ENCODE assay signal across 7 cellular contexts in the genomic region with DNA sequence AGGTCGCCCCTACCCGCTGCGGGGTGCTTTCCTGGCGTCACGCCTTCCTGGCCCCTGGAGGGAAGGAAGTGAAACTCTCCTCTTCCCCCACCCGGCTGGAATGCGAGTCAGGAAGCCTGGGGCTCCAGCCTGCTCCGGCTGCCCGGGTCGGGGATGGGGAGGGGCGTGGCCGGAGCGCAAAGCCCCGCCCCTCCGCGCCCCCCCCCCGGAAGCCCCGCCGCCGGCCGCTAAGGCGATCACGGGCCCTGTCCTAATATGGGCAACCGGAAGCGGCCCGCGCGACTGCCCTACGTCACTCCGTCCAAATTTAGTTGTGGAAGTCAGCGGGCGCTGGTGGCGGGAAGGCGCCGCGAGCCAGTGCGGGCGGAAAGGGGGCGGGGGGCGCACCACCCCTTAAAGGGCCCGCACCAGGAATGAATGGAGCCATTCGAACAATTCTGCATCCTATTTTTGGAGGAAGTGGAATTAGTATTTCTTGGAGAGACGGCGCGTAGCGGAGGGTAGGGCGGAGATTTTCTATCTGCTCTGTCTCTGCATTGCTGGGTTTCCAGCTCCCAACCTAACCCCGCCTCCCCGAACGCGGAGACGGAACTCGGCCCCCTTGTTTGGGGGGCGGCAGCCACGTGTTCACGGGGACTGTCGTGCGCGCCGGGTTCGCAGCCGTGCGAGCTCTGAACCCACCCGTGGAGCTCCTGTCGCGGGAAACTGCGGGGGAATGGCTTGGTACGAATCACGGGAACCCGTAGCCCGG. TPM values are rescaled to one million over a fixed set of nuclear protein-coding genes. Genes with fewer than 3 reads are reported as not detected.
DNase-seq lines count a peak whose midpoint lies in the region; ATAC-seq and TF ChIP-seq lines count a peak whose summit lies in the region.

No MANE protein-coding gene starts in this region.

- no peaks in the 10 kb centered on the region for H3K9me3 ChIP-seq in WERI-Rb-1 (ENCODE audit: severe bottlenecking)
- no peaks in the 10 kb centered on the region for H3K9me3 ChIP-seq in iPS-20b (ENCODE audit: insufficient read depth, low read depth, low read length)
- H3K9me3 ChIP-seq in skeletal muscle tissue (ENCODE audit: control insufficient read depth in 3 of 3, low read length in 3 of 3): no peaks in the 10 kb centered on the region

- 0 out of 2 replicates have a peak, but pooled peaks have one; percentile 20 for TF ChIP-seq CTCF in WERI-Rb-1 (IDR thresholded peaks at IDR 0.05; ENCODE audit: low read depth, low read length)

- H3K36me3 ChIP-seq in WERI-Rb-1 (peaks cover 11% of the 10 kb centered on the region), iPS-20b (ENCODE audit: insufficient read depth, low read depth, low read length) (peaks cover 7% of the 10 kb centered on the region; the same call in 1 of the 2 replicates), skeletal muscle tissue (ENCODE audit: control insufficient read depth in 3 of 3, insufficient read depth in 3 of 3, low read length in 3 of 3) (peaks cover 0 to 3% (median 0%) of the 10 kb centered on the region in 3 donors)

- ATAC-seq in GM18520 (IDR thresholded peaks at IDR 0.05; ENCODE audit: unreplicated experiment): peak; percentile 24
- ATAC-seq in HG03135 (IDR thresholded peaks at IDR 0.05; ENCODE audit: unreplicated experiment): peak; percentile 35

- H3K4me1 ChIP-seq in iPS-20b (ENCODE audit: insufficient read depth, low read length): peaks cover 5% of the 10 kb centered on the region; the same call in 1 of the 2 replicates
- peaks cover 34 to 60% (median 41%) of the 10 kb centered on the region in 3 donors for H3K4me1 ChIP-seq in skeletal muscle tissue (ENCODE audit: control insufficient read depth in 3 of 3, insufficient read depth in 3 of 3, low read length in 3 of 3)

- DNase-seq in NCI-H2227 (lab: John Stamatoyannopoulos, UW; ENCODE audit: unreplicated experiment) (peak; percentile 95), WERI-Rb-1 (peak; percentile 96), T47D (ENCODE audit: low read depth in 1 of 2, low spot score in 1 of 2) (peak; percentile 80 to 96)

- in situ Hi-C loops in T47D (cut with HindIII; ENCODE audit: low pct_unique_long_range_greater_than_20kb, low sequenced_read_pairs): no loop called here

- no peaks in the 10 kb centered on the region for H3K27me3 ChIP-seq in WERI-Rb-1 (ENCODE audit: insufficient read depth, low read depth, severe bottlenecking)
- no peaks in the 10 kb centered on the region for H3K27me3 ChIP-seq in iPS-20b (ENCODE audit: insufficient read depth, low read length)
- H3K27me3 ChIP-seq in skeletal muscle tissue (ENCODE audit: control insufficient read depth in 3 of 3, insufficient read depth in 3 of 3, low read length in 3 of 3): peaks cover 0 to 20% (median 4%) of the 10 kb centered on the region in 3 donors

- H3K27ac ChIP-seq in WERI-Rb-1 (peak overlapping the region; percentile 98), iPS-20b (ENCODE audit: low read length) (peak overlapping the region; percentile 87), skeletal muscle tissue (ENCODE audit: low read depth, low read length) (peak overlapping the region; percentile 100)

- H3K4me3 ChIP-seq in WERI-Rb-1 (ENCODE audit: low read depth, low read length): peak overlapping the region; percentile 90
- H3K4me3 ChIP-seq in iPS-20b (ENCODE audit: low read length): peak overlapping the region; percentile 98
- H3K4me3 ChIP-seq in skeletal muscle tissue (ENCODE audit: low read length in 3 of 3): peak overlapping the region; percentile 86 to 99 (median 98)

- H3K9ac ChIP-seq in iPS-20b (ENCODE audit: low read depth, low read length) (peak overlapping the region; percentile 100), skeletal muscle tissue (ENCODE audit: low read depth in 1 of 3, low read length in 3 of 3) (peak overlapping the region; percentile 100)

RNA-seq across cellular contexts. Expression of gene IER2, which starts 1.6 kb away (rescaled TPM):
- total RNA-seq in skeletal muscle tissue: 23.5 TPM

RNA-seq across cellular contexts. Expression of gene STX10, which starts 1.6 kb away (rescaled TPM):
- total RNA-seq in skeletal muscle tissue: 24.5 TPM

RNA-seq across cellular contexts. Expression of gene NACC1, which starts 33.7 kb away (rescaled TPM):
- total RNA-seq in skeletal muscle tissue: 10.4 TPM

RNA-seq across cellular contexts. Expression of gene TRMT1, which starts 35.2 kb away (rescaled TPM):
- 13.0 TPM for total RNA-seq in skeletal muscle tissue

RNA-seq across cellular contexts. Expression of gene LYL1, which starts 49.1 kb away (rescaled TPM):
- total RNA-seq in skeletal muscle tissue: 13.6 TPM

Comparison
In these comparisons a context has a peak if more than half of its experiments do, and no peak if none do; other contexts are left out.
1. Peak in every context shown above with its lines: DNase-seq, ATAC-seq, H3K4me3 ChIP-seq and H3K27ac ChIP-seq.